ENCODE assay signal across 29 cellular contexts in genomic region chrX:6695717-6696116, GRCh38.
"Had no signal": no experiment of that assay in that cellular context is flagged by ENCODE, and none has a peak within 500 bp of the region (broad histone marks: within the 10 kb centered on the region; RNA-seq: fewer than 3 reads in every experiment).

No MANE protein-coding gene starts in this region.

- DNase-seq: activated CD4-positive, alpha-beta memory T cell treated with anti-CD3 and anti-CD28 coated beads for 36 hours; activated CD4-positive, alpha-beta T cell treated with anti-CD3 and anti-CD28 coated beads, Interleukin-2, amount 10 ng/mL, durations not matched to agents 7 days and 5 days; activated CD4-positive, CD25-positive, alpha-beta regulatory T cell; activated CD8-positive, alpha-beta memory T cell treated with anti-CD3 and anti-CD28 coated beads for 24 hours; activated gamma-delta T cell; activated naive CD4-positive, alpha-beta T cell treated with anti-CD3 and anti-CD28 coated beads for 36 hours; activated T-cell treated with anti-CD3 and anti-CD28 coated beads, Interleukin-2, amount 50 U/mL, for 48 hours; amygdala; MV-4-11; NCI-H1092 treated with DMSO at 0.1 percent for 48 hours; NCI-H1417 treated with DMSO at 0.1 percent for 48 hours; NCI-H1694; NCI-H2029; NCI-H2107; NCI-H2171 treated with DMSO at 0.1 percent for 48 hours; NCI-H226; NCI-H526; NCI-H774; NK-92 treated with Interleukin-12 subunit alpha and Interleukin-12 subunit beta, amount 100 ng/mL, for 24 hours; Peyer's patch; SHP77; T-helper 9 cell had no signal

- H3K9me3 ChIP-seq: Peyer's patch, SJSA1 had no signal

- H3K9me3 Mint-ChIP-seq: activated CD4-positive, alpha-beta memory T cell treated with anti-CD3 and anti-CD28 coated beads for 36 hours; activated CD4-positive, alpha-beta T cell treated with anti-CD3 and anti-CD28 coated beads, Interleukin-2, amount 10 ng/mL, durations not matched to agents 7 days and 5 days; activated naive CD4-positive, alpha-beta T cell treated with anti-CD3 and anti-CD28 coated beads for 36 hours; central memory CD8-positive, alpha-beta T cell; T-helper 1 cell treated with Interleukin-12 subunit alpha and Interleukin-12 subunit beta and Interleukin-4 antibody, amounts not matched to agents 30 μg/mL and 1 μg/mL, for 36 hours had no signal

- H3K9ac ChIP-seq: KMS-11 had no signal

- H3K27ac Mint-ChIP-seq: activated CD4-positive, alpha-beta memory T cell treated with anti-CD3 and anti-CD28 coated beads for 36 hours; activated CD4-positive, alpha-beta T cell treated with anti-CD3 and anti-CD28 coated beads, Interleukin-2, amount 10 ng/mL, durations not matched to agents 7 days and 5 days; activated naive CD4-positive, alpha-beta T cell treated with anti-CD3 and anti-CD28 coated beads for 36 hours; activated naive CD8-positive, alpha-beta T cell; activated T-helper 17 cell treated with anti-CD3 and anti-CD28 coated beads, Interleukin-2, amount 50 U/mL, for 72 hours; T-helper 1 cell treated with Interleukin-12 subunit alpha and Interleukin-12 subunit beta and Interleukin-4 antibody, amounts not matched to agents 30 μg/mL and 1 μg/mL, for 36 hours had no signal

- H3K4me3 Mint-ChIP-seq: activated CD4-positive, alpha-beta memory T cell treated with anti-CD3 and anti-CD28 coated beads for 36 hours; activated CD4-positive, alpha-beta T cell treated with anti-CD3 and anti-CD28 coated beads, Interleukin-2, amount 10 ng/mL, durations not matched to agents 7 days and 5 days; activated naive CD4-positive, alpha-beta T cell treated with anti-CD3 and anti-CD28 coated beads for 36 hours; activated naive CD8-positive, alpha-beta T cell; activated T-helper 17 cell treated with anti-CD3 and anti-CD28 coated beads, Interleukin-2, amount 50 U/mL, for 72 hours; brain; central memory CD8-positive, alpha-beta T cell; T-helper 1 cell treated with Interleukin-12 subunit alpha and Interleukin-12 subunit beta and Interleukin-4 antibody, amounts not matched to agents 30 μg/mL and 1 μg/mL, for 36 hours had no signal

- H3K4me1 Mint-ChIP-seq: activated CD4-positive, alpha-beta T cell treated with anti-CD3 and anti-CD28 coated beads, Interleukin-2, amount 10 ng/mL, durations not matched to agents 7 days and 5 days; activated T-helper 17 cell treated with anti-CD3 and anti-CD28 coated beads, Interleukin-2, amount 50 U/mL, for 72 hours; central memory CD8-positive, alpha-beta T cell had no signal

- H3K4me1 ChIP-seq: Peyer's patch, SJSA1 had no signal

- H3K36me3 Mint-ChIP-seq: activated CD4-positive, alpha-beta memory T cell treated with anti-CD3 and anti-CD28 coated beads for 36 hours; activated naive CD8-positive, alpha-beta T cell had no signal

- H3K27me3 ChIP-seq: Peyer's patch, SJSA1 had no signal

- H3K27ac ChIP-seq: KMS-11, Peyer's patch, SJSA1 had no signal

- ATAC-seq: activated T-helper 17 cell treated with anti-CD3 and anti-CD28 coated beads, Interleukin-2, amount 50 U/mL, for 72 hours had no signal

- H3K4me2 ChIP-seq: KMS-11 had no signal

- H3K4me3 ChIP-seq: Peyer's patch, SJSA1 had no signal

- H3K36me3 ChIP-seq: Peyer's patch, SJSA1 had no signal

- H3K27me3 Mint-ChIP-seq: activated CD4-positive, alpha-beta memory T cell treated with anti-CD3 and anti-CD28 coated beads for 36 hours; activated CD4-positive, alpha-beta T cell treated with anti-CD3 and anti-CD28 coated beads, Interleukin-2, amount 10 ng/mL, durations not matched to agents 7 days and 5 days; activated naive CD8-positive, alpha-beta T cell; activated T-helper 17 cell treated with anti-CD3 and anti-CD28 coated beads, Interleukin-2, amount 50 U/mL, for 72 hours; brain; central memory CD8-positive, alpha-beta T cell had no signal
